8 cellular contexts compared by ENCODE assay signal in the genomic region with DNA sequence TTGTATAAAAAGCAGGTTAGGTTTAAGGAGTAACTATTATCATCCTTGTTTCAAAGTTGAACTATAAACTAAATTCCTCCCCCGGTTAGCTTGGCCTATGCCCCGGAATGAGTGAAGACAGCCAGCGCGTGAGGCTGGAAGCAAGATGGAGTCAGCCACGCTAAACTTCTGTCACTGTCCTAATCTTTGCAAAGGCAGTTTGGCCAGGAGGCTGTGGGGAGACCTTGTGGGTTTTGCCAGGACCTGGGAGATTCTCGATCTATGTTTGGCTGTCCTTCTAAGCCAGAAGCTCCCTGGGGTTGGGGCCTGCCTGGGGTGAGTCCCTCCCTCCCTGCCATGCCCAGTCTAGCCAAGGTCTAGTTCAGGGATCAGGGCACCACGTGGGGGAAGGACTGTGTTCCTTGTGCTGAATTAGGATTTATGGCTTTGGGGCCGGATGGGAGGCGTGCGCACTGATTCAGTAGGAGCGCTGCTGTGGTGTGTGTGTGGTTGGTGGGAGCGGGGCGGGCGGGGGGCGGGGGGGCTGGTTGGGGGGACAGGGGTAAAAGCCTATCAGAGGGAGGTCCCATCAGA. TPM values are rescaled to one million over a fixed set of nuclear protein-coding genes. Genes with fewer than 3 reads are reported as not detected.
DNase-seq lines count a peak whose midpoint lies in the region; ATAC-seq and TF ChIP-seq lines count a peak whose summit lies in the region.

No MANE protein-coding gene starts in this region.

- TF ChIP-seq CTCF in astrocyte of the cerebellum (IDR thresholded peaks at IDR 0.05; ENCODE audit: low read depth, low read length, missing control alignments), result no peak
- TF ChIP-seq CTCF in kidney epithelial cell (IDR thresholded peaks at IDR 0.05; ENCODE audit: insufficient read depth, low read length, poor library complexity, severe bottlenecking), result no peak

- no peak for DNase-seq in CD4-positive, alpha-beta memory T cell
- DNase-seq in OCI-M1 (lab: John Stamatoyannopoulos, UW) (peak; percentile 31), astrocyte of the cerebellum (ENCODE audit: low read depth) (no peak), kidney epithelial cell (ENCODE audit: low read depth) (no peak), erythroblast (lab: John Stamatoyannopoulos, UW) (no peak), NCI-H1930 (lab: John Stamatoyannopoulos, UW) (no peak)

- H3K9me3 Mint-ChIP-seq in CD4-positive, alpha-beta memory T cell, result peaks cover 0 to 2% (median 0%) of the 10 kb centered on the region in 8 donors
- H3K9me3 Mint-ChIP-seq in stimulated activated memory B cell treated with anti-CD40 and anti-IgM and Interleukin-4, amounts not matched to agents 10 μg/mL and 1 μg/mL and 100 μg/mL, for 72 hours, result no peaks in the 10 kb centered on the region

- intact Hi-C loops in CD4-positive, alpha-beta memory T cell (cut with micrococcal nuclease), result loop anchor here (2.0 kb wide), 1 partner anchor 204 kb away; a partner anchor contains a TSS

- POLR2A ChIA-PET in CD4-positive, alpha-beta memory T cell (lab: Charles Lee; ENCODE audit: partially characterized antibody), result interaction anchor here (1.3 to 2.4 kb wide), 4 partner anchors 11 to 204 kb away, joined by 3 to 15 read pairs (median 4); a partner anchor contains a TSS

- peaks cover 0 to 1% of the 10 kb centered on the region in 2 donors for H3K27me3 Mint-ChIP-seq in CD4-positive, alpha-beta memory T cell
- H3K27me3 Mint-ChIP-seq in stimulated activated memory B cell treated with anti-CD40 and anti-IgM and Interleukin-4, amounts not matched to agents 10 μg/mL and 1 μg/mL and 100 μg/mL, for 72 hours, result peaks cover 48% of the 10 kb centered on the region

- H3K4me3 ChIP-seq in CD4-positive, alpha-beta memory T cell (ENCODE audit: low read length in 2 of 2), result peak overlapping the region in 1 of 2 donors; percentile 49
- H3K4me3 ChIP-seq in astrocyte of the cerebellum (ENCODE audit: low read depth, low read length) (peak overlapping the region; percentile 63), kidney epithelial cell (ENCODE audit: low read depth, low read length) (peak overlapping the region; percentile 78)

- CTCF ChIA-PET in CD4-positive, alpha-beta memory T cell (lab: Charles Lee; ENCODE audit: partially characterized antibody), result interaction anchor here (1.9 kb wide), 1 partner anchor 113 kb away, joined by 11 read pairs; no protein-coding TSS in a partner anchor

- peaks cover 0 to 5% of the 10 kb centered on the region in 2 donors for H3K36me3 Mint-ChIP-seq in CD4-positive, alpha-beta memory T cell
- no peaks in the 10 kb centered on the region for H3K36me3 Mint-ChIP-seq in stimulated activated memory B cell treated with anti-CD40 and anti-IgM and Interleukin-4, amounts not matched to agents 10 μg/mL and 1 μg/mL and 100 μg/mL, for 72 hours

- TF ChIP-seq POLR2A in erythroblast (IDR thresholded peaks at IDR 0.05; ENCODE audit: low read length), result no peak

- peak overlapping the region; percentile 73 for H3K27ac ChIP-seq in CD4-positive, alpha-beta memory T cell (ENCODE audit: low read depth, low read length)

- H3K27me3 ChIP-seq in CD4-positive, alpha-beta memory T cell (ENCODE audit: insufficient read depth, low read length), result no peaks in the 10 kb centered on the region
- H3K27me3 ChIP-seq in kidney epithelial cell (ENCODE audit: control insufficient read depth, insufficient read depth, low read length), result no peaks in the 10 kb centered on the region

- H3K4me1 Mint-ChIP-seq in CD4-positive, alpha-beta memory T cell, result peaks cover 16 to 25% (median 19%) of the 10 kb centered on the region in 4 donors
- peaks cover 7% of the 10 kb centered on the region for H3K4me1 Mint-ChIP-seq in stimulated activated memory B cell treated with anti-CD40 and anti-IgM and Interleukin-4, amounts not matched to agents 10 μg/mL and 1 μg/mL and 100 μg/mL, for 72 hours

- H3K4me3 Mint-ChIP-seq in CD4-positive, alpha-beta memory T cell, result peak overlapping the region; percentile 74 to 88 (median 86)
- peak overlapping the region; percentile 72 for H3K4me3 Mint-ChIP-seq in stimulated activated memory B cell treated with anti-CD40 and anti-IgM and Interleukin-4, amounts not matched to agents 10 μg/mL and 1 μg/mL and 100 μg/mL, for 72 hours

- H3K4me1 ChIP-seq in CD4-positive, alpha-beta memory T cell (ENCODE audit: insufficient read depth, low read length), result peaks cover 22% of the 10 kb centered on the region

- no peaks in the 10 kb centered on the region for H3K36me3 ChIP-seq in CD4-positive, alpha-beta memory T cell (ENCODE audit: insufficient read depth, low read length)
- no peaks in the 10 kb centered on the region for H3K36me3 ChIP-seq in kidney epithelial cell (ENCODE audit: control insufficient read depth, insufficient read depth, low read length)

- in situ Hi-C loops in astrocyte of the cerebellum (cut with HindIII; ENCODE audit: low sequenced_read_pairs), result no loop called here

- ATAC-seq in stimulated activated memory B cell treated with anti-CD40 and anti-IgM and Interleukin-4, amounts not matched to agents 10 μg/mL and 1 μg/mL and 100 μg/mL, for 72 hours, result no peak
- ATAC-seq in GM18858 (IDR thresholded peaks at IDR 0.05; ENCODE audit: unreplicated experiment), result no peak

- peak overlapping the region; percentile 95 to 99 (median 98) for H3K27ac Mint-ChIP-seq in CD4-positive, alpha-beta memory T cell
- H3K27ac Mint-ChIP-seq in stimulated activated memory B cell treated with anti-CD40 and anti-IgM and Interleukin-4, amounts not matched to agents 10 μg/mL and 1 μg/mL and 100 μg/mL, for 72 hours, result peak overlapping the region; percentile 12

- no peaks in the 10 kb centered on the region for H3K9me3 ChIP-seq in CD4-positive, alpha-beta memory T cell (ENCODE audit: control insufficient read depth in 1 of 2, low read length in 2 of 2)

RNA-seq across cellular contexts. Expression of a gene that starts 0.9 kb away (rescaled TPM):
- 1 to 10 TPM; 8.6 to 8.8 TPM for total RNA-seq in CD4-positive, alpha-beta memory T cell
- polyA plus RNA-seq in CD4-positive, alpha-beta memory T cell, result under 1 TPM; 0.30 to 0.81 TPM
- total RNA-seq in kidney epithelial cell, result 36.8 and 43.1 TPM in 2 replicates
